ENCODE assay signal across 17 cellular contexts in genomic region chr11:69375316-69376154, GRCh38.
A peak's percentile ranks its signal among the peaks of the same experiment; 100 is the strongest.
DNase-seq lines count a peak whose midpoint lies in the region; ATAC-seq and TF ChIP-seq lines count a peak whose summit lies in the region.
"Had no signal": no experiment of that assay in that cellular context is flagged by ENCODE, and none has a peak within 500 bp of the region (broad histone marks: within the 10 kb centered on the region; RNA-seq: fewer than 3 reads in every experiment).

No MANE protein-coding gene starts in this region.

- H3K4me1 Mint-ChIP-seq in type B pancreatic cell (ENCODE audit: unreplicated experiment): no peaks in the 10 kb centered on the region
- H3K4me1 Mint-ChIP-seq in glutamatergic neuron (ENCODE audit: low read depth, unreplicated experiment): peaks cover 3% of the 10 kb centered on the region

- no peak overlapping the region for H3K4me3 ChIP-seq in mucosa of descending colon
- H3K4me3 ChIP-seq: colonic mucosa, right atrium auricular region had no signal

- H3K27ac Mint-ChIP-seq in type B pancreatic cell (no peak overlapping the region), glutamatergic neuron (ENCODE audit: unreplicated experiment) (no peak overlapping the region)
- H3K27ac Mint-ChIP-seq: activated CD8-positive, alpha-beta T cell treated with anti-CD3 and anti-CD28 coated beads for 36 hours; natural killer cell treated with Interleukin-12 subunit alpha and Interleukin-12 subunit beta and Interleukin-15 and Interleukin-18, amount 100 ng/mL, for 72 hours had no signal

- in situ Hi-C loops in G401 (cut with HindIII; ENCODE audit: low sequenced_read_pairs): no loop called here

- peaks cover 27% of the 10 kb centered on the region for H3K4me1 ChIP-seq in mucosa of descending colon (ENCODE audit: low read depth)
- H3K4me1 ChIP-seq: right atrium auricular region had no signal

- no peaks in the 10 kb centered on the region for H3K36me3 ChIP-seq in mucosa of descending colon (ENCODE audit: low read depth)
- H3K36me3 ChIP-seq: colonic mucosa, right atrium auricular region had no signal

- H3K36me3 Mint-ChIP-seq in type B pancreatic cell (no peaks in the 10 kb centered on the region), glutamatergic neuron (ENCODE audit: unreplicated experiment) (peaks cover 8% of the 10 kb centered on the region)
- H3K36me3 Mint-ChIP-seq: natural killer cell treated with Interleukin-12 subunit alpha and Interleukin-12 subunit beta and Interleukin-15 and Interleukin-18, amount 100 ng/mL, for 72 hours had no signal

- H3K27me3 Mint-ChIP-seq in type B pancreatic cell: no peaks in the 10 kb centered on the region
- peaks cover 9% of the 10 kb centered on the region for H3K27me3 Mint-ChIP-seq in glutamatergic neuron (ENCODE audit: unreplicated experiment)
- H3K27me3 Mint-ChIP-seq: activated CD8-positive, alpha-beta T cell treated with anti-CD3 and anti-CD28 coated beads for 36 hours had no signal

- H3K4me3 Mint-ChIP-seq in type B pancreatic cell (peak overlapping the region; percentile 54), glutamatergic neuron (ENCODE audit: unreplicated experiment) (no peak overlapping the region)
- H3K4me3 Mint-ChIP-seq: activated CD8-positive, alpha-beta T cell treated with anti-CD3 and anti-CD28 coated beads for 36 hours; natural killer cell treated with Interleukin-12 subunit alpha and Interleukin-12 subunit beta and Interleukin-15 and Interleukin-18, amount 100 ng/mL, for 72 hours had no signal

- DNase-seq in cardiac septum (ENCODE audit: low spot score) (peak; percentile 51), left cardiac atrium (no peak), mucosa of descending colon (peak in 2 of 3 donors; percentile 48 to 63), type B pancreatic cell (ENCODE audit: extremely low spot score, unreplicated experiment) (peak; percentile 53), C1 segment of cervical spinal cord (lab: John Stamatoyannopoulos, UW) (no peak), G401 (ENCODE audit: low spot score) (no peak), glutamatergic neuron (no peak)
- peak; percentile 7 for DNase-seq in activated naive CD4-positive, alpha-beta T cell treated with anti-CD3 and anti-CD28 coated beads, Interleukin-2, amount 50 U/mL, for 16 hours
- DNase-seq: activated CD8-positive, alpha-beta T cell treated with anti-CD3 and anti-CD28 coated beads for 36 hours; GDM1; NCI-H2029; NCI-H510A treated with DMSO at 0.1 percent for 48 hours; stimulated activated CD4-positive, alpha-beta T cell treated with anti-CD3 and anti-CD28 coated beads, Interleukin-2, amount 100 ng/mL, for 48 hours had no signal

- no peaks in the 10 kb centered on the region for H3K9me3 ChIP-seq in mucosa of descending colon
- H3K9me3 ChIP-seq: colonic mucosa, right atrium auricular region, SK-N-SH had no signal

- TF ChIP-seq CTCF in mucosa of descending colon (IDR thresholded peaks at IDR 0.05) (no peak), type B pancreatic cell (conservative IDR thresholded peaks at IDR 0.05) (no peak), glutamatergic neuron (IDR thresholded peaks at IDR 0.05; ENCODE audit: partially characterized antibody, unreplicated experiment) (no peak)

- ATAC-seq in left cardiac atrium (no peak), mucosa of descending colon (peak; percentile 17)
- ATAC-seq: activated CD8-positive, alpha-beta T cell treated with anti-CD3 and anti-CD28 coated beads for 36 hours; natural killer cell treated with Interleukin-12 subunit alpha and Interleukin-12 subunit beta and Interleukin-15 and Interleukin-18, amount 100 ng/mL, for 72 hours had no signal

- intact Hi-C loops in cardiac septum (cut with DNase I): no loop called here
- intact Hi-C loops in left cardiac atrium (cut with DNase I): no loop called here
- intact Hi-C loops in mucosa of descending colon (cut with DNase I, micrococcal nuclease): no loop called here

- no peaks in the 10 kb centered on the region for H3K9me3 Mint-ChIP-seq in type B pancreatic cell
- peaks cover 3% of the 10 kb centered on the region for H3K9me3 Mint-ChIP-seq in glutamatergic neuron (ENCODE audit: unreplicated experiment)
- H3K9me3 Mint-ChIP-seq: activated CD8-positive, alpha-beta T cell treated with anti-CD3 and anti-CD28 coated beads for 36 hours; natural killer cell treated with Interleukin-12 subunit alpha and Interleukin-12 subunit beta and Interleukin-15 and Interleukin-18, amount 100 ng/mL, for 72 hours had no signal

Comparison
In these comparisons a context has a peak if more than half of its experiments do, and no peak if none do; other contexts are left out.
1. DNase-seq: peak in cardiac septum (single experiment), activated naive CD4-positive, alpha-beta T cell treated with anti-CD3 and anti-CD28 coated beads, Interleukin-2, amount 50 U/mL, for 16 hours (single experiment), mucosa of descending colon (2 of 3) and type B pancreatic cell (single experiment); none in left cardiac atrium (single experiment), C1 segment of cervical spinal cord (0 of 14), G401 (single experiment) and glutamatergic neuron (single experiment).